In genomic region chr16:57277586-57277985, GRCh38 we compare ENCODE assay signal across 9 cellular contexts. TPM values are rescaled to one million over a fixed set of nuclear protein-coding genes. Genes with fewer than 3 reads are reported as not detected.
DNase-seq lines count a peak whose midpoint lies in the region; ATAC-seq and TF ChIP-seq lines count a peak whose summit lies in the region.
"Had no signal": no experiment of that assay in that cellular context is flagged by ENCODE, and none has a peak within 500 bp of the region (broad histone marks: within the 10 kb centered on the region; RNA-seq: fewer than 3 reads in every experiment).

No MANE protein-coding gene starts in this region.

- peaks cover 16% of the 10 kb centered on the region for H3K4me1 Mint-ChIP-seq in WTC11

- peak overlapping the region; percentile 76 for H3K27ac ChIP-seq in layer of hippocampus (ENCODE audit: low read depth, low read length)
- H3K27ac ChIP-seq: heart left ventricle had no signal

- no peaks in the 10 kb centered on the region for H3K9me3 Mint-ChIP-seq in WTC11

- ATAC-seq in WTC11, result no peak
- ATAC-seq in HG02759 (IDR thresholded peaks at IDR 0.05; ENCODE audit: unreplicated experiment), result no peak
- ATAC-seq: heart left ventricle had no signal

- H3K27me3 ChIP-seq in layer of hippocampus (ENCODE audit: control insufficient read depth, insufficient read depth, low read length), result no peaks in the 10 kb centered on the region

- no peak overlapping the region for H3K4me3 Mint-ChIP-seq in WTC11

- no peak overlapping the region for H3K27ac Mint-ChIP-seq in WTC11

- no peak for TF ChIP-seq CTCF in WTC11 (IDR thresholded peaks at IDR 0.05)

- H3K27me3 Mint-ChIP-seq in WTC11 (ENCODE audit: low read depth), result peaks cover 12% of the 10 kb centered on the region

- POLR2A ChIA-PET in WTC11 (lab: Charles Lee), result no interaction called here

- CTCF ChIA-PET in WTC11 (lab: Charles Lee), result no interaction called here

- H3K36me3 Mint-ChIP-seq in WTC11, result no peaks in the 10 kb centered on the region

- DNase-seq in Daoy (ENCODE audit: low read depth) (peak; percentile 92), NCI-H226 (peak; percentile 96), DMS53 treated with DMSO at 0.1 percent for 48 hours (lab: John Stamatoyannopoulos, UW; ENCODE audit: unreplicated experiment) (no peak), hippocampal formation (lab: John Stamatoyannopoulos, UW) (no peak), WTC11 (ENCODE audit: low spot score) (no peak)
- DNase-seq in activated T-helper 9 cell treated with anti-CD3 and anti-CD28 coated beads, Interleukin-2, amount 50 U/mL, for 16 hours (ENCODE audit: low read depth), result peak; percentile 22

TF ChIP-seq in WTC11, 78 proteins besides CTCF, POLR2A, EP300 and RAD21:
- TF ChIP-seq GRHL2 (CRISPR knock-in tag; IDR thresholded peaks at IDR 0.05; ENCODE audit: insufficient replicate concordance, severe bottlenecking), result no peak
- no peak for TF ChIP-seq ESRRA (CRISPR knock-in tag; IDR thresholded peaks at IDR 0.05; ENCODE audit: borderline replicate concordance)
- TF ChIP-seq ZSCAN18 (CRISPR knock-in tag; IDR thresholded peaks at IDR 0.05), result no peak
- TF ChIP-seq ELF4 (CRISPR knock-in tag; IDR thresholded peaks at IDR 0.05; ENCODE audit: low read depth), result no peak
- TF ChIP-seq EMX1 (CRISPR knock-in tag; IDR thresholded peaks at IDR 0.05), result no peak
- no peak for TF ChIP-seq NR1H2 (CRISPR knock-in tag; IDR thresholded peaks at IDR 0.05)
- TF ChIP-seq CDX4 (CRISPR knock-in tag; IDR thresholded peaks at IDR 0.05; ENCODE audit: borderline replicate concordance), result no peak
- no peak for TF ChIP-seq ZNF423 (CRISPR knock-in tag; IDR thresholded peaks at IDR 0.05)
TF ChIP-seq in WTC11: peak in this region for 0.

RNA-seq across cellular contexts. Expression of gene PLLP, which starts 6.9 kb away (rescaled TPM):
- total RNA-seq in Daoy (2014; rRNA removed; shearing (Covaris generic)), result 0.06 and 0.63 TPM in 2 replicates
- total RNA-seq in WTC11 (2021), result 2.8 to 3.4 TPM (median 3.2 TPM) in 3 replicates

RNA-seq across cellular contexts. Expression of gene ARL2BP, which starts 32.5 kb away (rescaled TPM):
- total RNA-seq in Daoy (2014; rRNA removed; shearing (Covaris generic)), result 53.1 and 62.0 TPM in 2 replicates
- 10.6 to 12.4 TPM (median 12.3 TPM) in 3 replicates for total RNA-seq in WTC11 (2021)

Comparison
In these comparisons a context has a peak if more than half of its experiments do, and no peak if none do; other contexts are left out.
1. DNase-seq: peak in Daoy (single experiment), NCI-H226 (single experiment) and activated T-helper 9 cell treated with anti-CD3 and anti-CD28 coated beads, Interleukin-2, amount 50 U/mL, for 16 hours (single experiment); none in DMS53 treated with DMSO at 0.1 percent for 48 hours (single experiment), hippocampal formation (0 of 2) and WTC11 (single experiment).